16 cellular contexts compared by ENCODE assay signal in the genomic region with DNA sequence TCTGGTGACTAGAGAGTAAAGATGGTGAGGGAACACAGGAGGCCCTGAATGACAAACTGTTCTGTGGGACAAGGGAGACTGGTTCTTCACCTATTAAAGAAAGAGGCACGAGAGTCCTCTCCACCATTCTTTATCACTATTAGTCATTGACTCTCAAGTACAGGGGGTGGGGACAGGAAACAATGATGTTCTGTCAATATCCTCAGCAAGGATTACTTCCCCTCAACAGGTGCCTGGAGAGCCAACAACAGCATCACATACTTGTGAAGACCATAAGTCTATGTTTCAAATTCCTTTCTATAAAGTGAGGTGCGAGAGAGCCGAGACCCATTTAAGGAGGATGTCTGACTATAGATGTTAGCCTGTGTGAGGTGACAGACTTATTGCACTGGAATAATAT.
DNase-seq lines count a peak whose midpoint lies in the region; ATAC-seq, FAIRE-seq and TF ChIP-seq lines count a peak whose summit lies in the region.
"Had no signal": no experiment of that assay in that cellular context is flagged by ENCODE, and none has a peak within 500 bp of the region (broad histone marks: within the 10 kb centered on the region; RNA-seq: fewer than 3 reads in every experiment).

No MANE protein-coding gene starts in this region.

- H3K27ac Mint-ChIP-seq in endodermal cell = no peak overlapping the region
- no peak overlapping the region for H3K27ac Mint-ChIP-seq in neural progenitor cell
- H3K27ac Mint-ChIP-seq: activated CD4-positive, alpha-beta T cell treated with anti-CD3 and anti-CD28 coated beads, Interleukin-2, amount 10 ng/mL, durations not matched to agents 24 days and 14 days; activated T-cell treated with anti-CD3 and anti-CD28 coated beads, Interleukin-2, amount 50 U/mL, for 72 hours had no signal

- 94% methylated on average over 2 to 3 of the region's 3 CpGs for WGBS in endodermal cell (ENCODE audit: insufficient coverage in 1 of 2, insufficient read length in 1 of 2), 2 experiments
- 94% methylated on average over 2 of the region's 3 CpGs for WGBS in mesenchymal stem cell

- H3K4me1 Mint-ChIP-seq in endodermal cell = peaks cover 13% of the 10 kb centered on the region
- H3K4me1 Mint-ChIP-seq in neural progenitor cell = peaks cover 18% of the 10 kb centered on the region

- H3K23ac ChIP-seq in mesenchymal stem cell (ENCODE audit: low read length in 2 of 2) = no peak overlapping the region

- H4K20me1 ChIP-seq in neural progenitor cell (ENCODE audit: low read depth) = no peaks in the 10 kb centered on the region

- no peak overlapping the region for H2BK15ac ChIP-seq in mesenchymal stem cell (ENCODE audit: low read depth, poor library complexity, severe bottlenecking)

- H2BK120ac ChIP-seq in mesenchymal stem cell (ENCODE audit: low read depth, low read length) = no peak overlapping the region

- H3K27ac ChIP-seq in endodermal cell (ENCODE audit: low read depth, low read length) (no peak overlapping the region), left ventricle myocardium inferior (replicated peaks) (no peak overlapping the region), neural progenitor cell (no peak overlapping the region), mesenchymal stem cell (ENCODE audit: low read length, poor library complexity, severe bottlenecking) (no peak overlapping the region)
- H3K27ac ChIP-seq: esophagus squamous epithelium had no signal

- no peaks in the 10 kb centered on the region for H3F3A ChIP-seq in neural progenitor cell (ENCODE audit: low read depth)

- no peaks in the 10 kb centered on the region for H3K27me3 ChIP-seq in GM06990 (replicated peaks; ENCODE audit: control insufficient read depth, insufficient read depth, low read length)
- no peaks in the 10 kb centered on the region for H3K27me3 ChIP-seq in endodermal cell (ENCODE audit: control insufficient read depth, insufficient read depth, low read length, poor library complexity, severe bottlenecking)
- H3K27me3 ChIP-seq in left ventricle myocardium inferior (ENCODE audit: low read depth) = no peaks in the 10 kb centered on the region
- H3K27me3 ChIP-seq in neural progenitor cell = no peaks in the 10 kb centered on the region
- H3K27me3 ChIP-seq in mesenchymal stem cell (ENCODE audit: control insufficient read depth in 1 of 2, insufficient read depth in 1 of 2, low read length in 2 of 2) = no peaks in the 10 kb centered on the region
- H3K27me3 ChIP-seq: esophagus squamous epithelium had no signal

- no peak overlapping the region for H2BK5ac ChIP-seq in mesenchymal stem cell (ENCODE audit: low read depth, low read length, poor library complexity, severe bottlenecking)

- H3K36me3 Mint-ChIP-seq in endodermal cell (ENCODE audit: low read depth) (no peaks in the 10 kb centered on the region), neural progenitor cell (no peaks in the 10 kb centered on the region)

- H3K4me1 ChIP-seq in endodermal cell (ENCODE audit: control insufficient read depth, insufficient read depth, low read length) = no peaks in the 10 kb centered on the region
- peaks cover 96% of the 10 kb centered on the region for H3K4me1 ChIP-seq in left ventricle myocardium inferior
- peaks cover 10% of the 10 kb centered on the region for H3K4me1 ChIP-seq in neural progenitor cell
- peaks cover under 1% of the 10 kb centered on the region for H3K4me1 ChIP-seq in mesenchymal stem cell (ENCODE audit: control insufficient read depth, insufficient read depth, low read depth, low read length)

- H3K4me2 ChIP-seq in neural progenitor cell (no peak overlapping the region), mesenchymal stem cell (ENCODE audit: low read length, poor library complexity, severe bottlenecking) (no peak overlapping the region)

- peaks cover 8% of the 10 kb centered on the region for H3K79me1 ChIP-seq in mesenchymal stem cell (replicated peaks; ENCODE audit: low read length, poor library complexity, severe bottlenecking)

- peak; percentile 75 for FAIRE-seq in GM18507 (lab: Jason Lieb, UNC)
- FAIRE-seq: D721Med, H54 had no signal

- H3K14ac ChIP-seq in mesenchymal stem cell (ENCODE audit: low read length in 2 of 2) = no peak overlapping the region

- H3K9me3 Mint-ChIP-seq in endodermal cell (no peaks in the 10 kb centered on the region), neural progenitor cell (no peaks in the 10 kb centered on the region)
- H3K9me3 Mint-ChIP-seq: activated CD4-positive, alpha-beta T cell treated with anti-CD3 and anti-CD28 coated beads, Interleukin-2, amount 10 ng/mL, durations not matched to agents 24 days and 14 days; activated T-cell treated with anti-CD3 and anti-CD28 coated beads, Interleukin-2, amount 50 U/mL, for 72 hours had no signal

- H3K27me3 Mint-ChIP-seq in endodermal cell (ENCODE audit: insufficient read depth) (peaks cover 6% of the 10 kb centered on the region), neural progenitor cell (ENCODE audit: insufficient read depth, low read depth) (peaks cover 2% of the 10 kb centered on the region)
- H3K27me3 Mint-ChIP-seq: activated CD4-positive, alpha-beta T cell treated with anti-CD3 and anti-CD28 coated beads, Interleukin-2, amount 10 ng/mL, durations not matched to agents 24 days and 14 days had no signal

- no peak overlapping the region for H3K9ac ChIP-seq in endodermal cell (ENCODE audit: extremely low read depth, low read length, poor library complexity, severe bottlenecking)
- H3K9ac ChIP-seq in neural progenitor cell = no peak overlapping the region
- H3K9ac ChIP-seq in mesenchymal stem cell (ENCODE audit: low read length) = no peak overlapping the region

- intact Hi-C loops in left ventricle myocardium inferior (cut with micrococcal nuclease) = no loop called here

- H4K91ac ChIP-seq in mesenchymal stem cell (ENCODE audit: low read length) = no peak overlapping the region

- H3K9me3 ChIP-seq in endodermal cell (ENCODE audit: control insufficient read depth, low read length) = no peaks in the 10 kb centered on the region
- H3K9me3 ChIP-seq in left ventricle myocardium inferior (replicated peaks) = no peaks in the 10 kb centered on the region
- no peaks in the 10 kb centered on the region for H3K9me3 ChIP-seq in neural progenitor cell (ENCODE audit: low read depth)
- no peaks in the 10 kb centered on the region for H3K9me3 ChIP-seq in mesenchymal stem cell (ENCODE audit: control insufficient read depth, low read length)
- H3K9me3 ChIP-seq: esophagus squamous epithelium had no signal

- H2AFZ ChIP-seq in neural progenitor cell (replicated peaks) (no peak overlapping the region), mesenchymal stem cell (ENCODE audit: low read depth, low read length) (no peak overlapping the region)

- H3K79me2 ChIP-seq in neural progenitor cell (ENCODE audit: low read depth) = no peaks in the 10 kb centered on the region

- peak; percentile 35 for ATAC-seq in HG02759 (IDR thresholded peaks at IDR 0.05; ENCODE audit: unreplicated experiment)
- no peak for ATAC-seq in GM18517 (IDR thresholded peaks at IDR 0.05; ENCODE audit: unreplicated experiment)
- ATAC-seq: left cardiac atrium had no signal

- DNase-seq in GM06990 (ENCODE audit: extremely low read depth, insufficient read length) = peak; percentile 53
- DNase-seq in GM18507 (ENCODE audit: extremely low spot score, insufficient read length, low read depth) = no peak
- peak; percentile 51 for DNase-seq in endodermal cell
- no peak for DNase-seq in left ventricle myocardium inferior
- DNase-seq in neural progenitor cell (ENCODE audit: low spot score) = no peak
- no peak for DNase-seq in mesenchymal stem cell
- DNase-seq: activated CD4-positive, alpha-beta T cell treated with anti-CD3 and anti-CD28 coated beads, Interleukin-2, amount 10 ng/mL, durations not matched to agents 24 days and 14 days; activated T-cell treated with anti-CD3 and anti-CD28 coated beads, Interleukin-2, amount 50 U/mL, for 72 hours; cortex of kidney; esophagus squamous epithelium; left cardiac atrium; NCI-H187 treated with DMSO at 0.1 percent for 48 hours had no signal

- H3K36me3 ChIP-seq in GM06990 (ENCODE audit: control insufficient read depth, insufficient read depth, low read length) (no peaks in the 10 kb centered on the region), endodermal cell (ENCODE audit: control insufficient read depth, insufficient read depth, low read length) (no peaks in the 10 kb centered on the region), left ventricle myocardium inferior (no peaks in the 10 kb centered on the region), neural progenitor cell (no peaks in the 10 kb centered on the region), mesenchymal stem cell (ENCODE audit: control insufficient read depth in 1 of 2, insufficient read depth in 2 of 2, low read depth in 1 of 2, low read length in 2 of 2) (no peaks in the 10 kb centered on the region)
- H3K36me3 ChIP-seq: esophagus squamous epithelium had no signal

- H3K18ac ChIP-seq in mesenchymal stem cell (ENCODE audit: low read depth in 1 of 2, low read length in 2 of 2) = no peak overlapping the region

- no peak for TF ChIP-seq CTCF in GM06990 (IDR thresholded peaks at IDR 0.05; ENCODE audit: insufficient read depth, low read length, poor library complexity, severe bottlenecking)
- no peak for TF ChIP-seq CTCF in endodermal cell (conservative IDR thresholded peaks at IDR 0.05)
- no peak for TF ChIP-seq CTCF in left ventricle myocardium inferior (IDR thresholded peaks at IDR 0.05; ENCODE audit: borderline replicate concordance)
- no peak for TF ChIP-seq CTCF in neural progenitor cell (IDR thresholded peaks at IDR 0.05)

- no peak overlapping the region for H3K4ac ChIP-seq in mesenchymal stem cell (ENCODE audit: low read depth in 1 of 2, low read length in 2 of 2)

- H2AK5ac ChIP-seq in mesenchymal stem cell (ENCODE audit: low read length, severe bottlenecking) = no peak overlapping the region

- H2BK12ac ChIP-seq in mesenchymal stem cell (ENCODE audit: low read length in 2 of 2) = no peak overlapping the region

- H3K4me3 Mint-ChIP-seq in endodermal cell (no peak overlapping the region), neural progenitor cell (no peak overlapping the region)
- H3K4me3 Mint-ChIP-seq: activated CD4-positive, alpha-beta T cell treated with anti-CD3 and anti-CD28 coated beads, Interleukin-2, amount 10 ng/mL, durations not matched to agents 24 days and 14 days; activated T-cell treated with anti-CD3 and anti-CD28 coated beads, Interleukin-2, amount 50 U/mL, for 72 hours had no signal

- no peak overlapping the region for H3K4me3 ChIP-seq in GM06990 (replicated peaks; ENCODE audit: low read depth, low read length)
- H3K4me3 ChIP-seq in endodermal cell (ENCODE audit: low read length) = no peak overlapping the region
- H3K4me3 ChIP-seq in left ventricle myocardium inferior = no peak overlapping the region
- H3K4me3 ChIP-seq in neural progenitor cell = no peak overlapping the region
- H3K4me3 ChIP-seq in mesenchymal stem cell (ENCODE audit: insufficient read depth in 1 of 2, low read depth in 1 of 2, low read length in 2 of 2) = no peak overlapping the region
- H3K4me3 ChIP-seq: esophagus squamous epithelium had no signal

- H4K8ac ChIP-seq in mesenchymal stem cell (ENCODE audit: low read length) = no peak overlapping the region

Comparison
In these comparisons a context has a peak if more than half of its experiments do, and no peak if none do; other contexts are left out.
1. DNase-seq: peak in GM06990 (single experiment) and endodermal cell (single experiment); none in GM18507 (single experiment), left ventricle myocardium inferior (single experiment), neural progenitor cell (single experiment) and mesenchymal stem cell (single experiment).